8 cellular contexts compared by ENCODE assay signal in genomic region chr1:168466703-168467081, GRCh38.
A peak's percentile ranks its signal among the peaks of the same experiment; 100 is the strongest.
DNase-seq lines count a peak whose midpoint lies in the region; ATAC-seq and TF ChIP-seq lines count a peak whose summit lies in the region.

No MANE protein-coding gene starts in this region.

- intact Hi-C loops in prostate gland (cut with DNase I): no loop called here

- H3K4me1 ChIP-seq in prostate gland (replicated peaks): no peaks in the 10 kb centered on the region

- TF ChIP-seq CTCF in GM12864 (IDR thresholded peaks at IDR 0.05; ENCODE audit: low read depth, low read length, missing control alignments) (no peak), NB4 (IDR thresholded peaks at IDR 0.05; ENCODE audit: low read depth, low read length) (no peak), RWPE1 (conservative IDR thresholded peaks at IDR 0.05; ENCODE audit: low read depth) (no peak), prostate gland (IDR thresholded peaks at IDR 0.05) (no peak)

- H3K4me3 ChIP-seq in GM12864 (ENCODE audit: low read depth, low read length) (no peak overlapping the region), NB4 (ENCODE audit: low read depth, low read length) (no peak overlapping the region), prostate gland (no peak overlapping the region)

- no peak overlapping the region for H3K27ac ChIP-seq in RWPE1
- H3K27ac ChIP-seq in prostate gland: no peak overlapping the region

- CTCF ChIA-PET in RWPE1 (lab: Yijun Ruan, JAX): no interaction called here

- POLR2A ChIA-PET in RWPE1 (lab: Yijun Ruan, JAX; ENCODE audit: low non-redundant PET): no interaction called here

- H3K36me3 ChIP-seq in prostate gland: no peaks in the 10 kb centered on the region

- DNase-seq in GM12864 (ENCODE audit: low read depth) (peak; percentile 15), NB4 (ENCODE audit: low read depth) (peak; percentile 18), midbrain (lab: John Stamatoyannopoulos, UW) (peak; percentile 14), H4 (ENCODE audit: low spot score) (no peak), RWPE1 (ENCODE audit: low spot score) (no peak), prostate gland (ENCODE audit: low spot score) (no peak)
- no peak for DNase-seq in activated naive CD4-positive, alpha-beta T cell (lab: John Stamatoyannopoulos, UW)

- no peaks in the 10 kb centered on the region for H3K9me3 ChIP-seq in prostate gland

- ATAC-seq in GM21381 (IDR thresholded peaks at IDR 0.05; ENCODE audit: unreplicated experiment): peak; percentile 53

- WGBS in prostate gland: 84% methylated on average over 1 of the region's 1 CpG

- TF ChIP-seq POLR2A in NB4 (IDR thresholded peaks at IDR 0.05; ENCODE audit: extremely low read depth, insufficient read length) (no peak), prostate gland (IDR thresholded peaks at IDR 0.05) (no peak)

- no peaks in the 10 kb centered on the region for H3K27me3 ChIP-seq in prostate gland (replicated peaks; ENCODE audit: insufficient read depth)

Comparison
In these comparisons a context has a peak if more than half of its experiments do, and no peak if none do; other contexts are left out.
1. DNase-seq: peak in GM12864 (single experiment), NB4 (single experiment) and midbrain (single experiment); none in H4 (single experiment), RWPE1 (single experiment), prostate gland (single experiment) and activated naive CD4-positive, alpha-beta T cell (0 of 4).